ENCODE assay signal across 8 cellular contexts in genomic region chr2:117835990-117836760, GRCh38. TPM values are rescaled to one million over a fixed set of nuclear protein-coding genes. Genes with fewer than 3 reads are reported as not detected.
DNase-seq lines count a peak whose midpoint lies in the region; ATAC-seq and TF ChIP-seq lines count a peak whose summit lies in the region.

No MANE protein-coding gene starts in this region.

- ATAC-seq in GM19025 (IDR thresholded peaks at IDR 0.05; ENCODE audit: low read depth, unreplicated experiment) (peak; percentile 75), HG03280 (IDR thresholded peaks at IDR 0.05; ENCODE audit: unreplicated experiment) (peak; percentile 59)
- ATAC-seq in activated naive CD8-positive, alpha-beta T cell treated with anti-CD3 and anti-CD28 coated beads, Interleukin-2, amount 50 U/mL, for 24 hours, result peak; percentile 79

- H3K4me3 Mint-ChIP-seq in activated naive CD8-positive, alpha-beta T cell treated with anti-CD3 and anti-CD28 coated beads, Interleukin-2, amount 50 U/mL, for 24 hours, result peak overlapping the region; percentile 72

- H3K9me3 ChIP-seq in SJSA1 (replicated peaks) (no peaks in the 10 kb centered on the region), cardiac muscle cell (ENCODE audit: low read depth) (no peaks in the 10 kb centered on the region), parathyroid adenoma (ENCODE audit: control insufficient read depth, low read length) (no peaks in the 10 kb centered on the region)

- H3K36me3 Mint-ChIP-seq in activated naive CD8-positive, alpha-beta T cell treated with anti-CD3 and anti-CD28 coated beads, Interleukin-2, amount 50 U/mL, for 24 hours (ENCODE audit: low read depth), result peaks cover 33% of the 10 kb centered on the region

- no peaks in the 10 kb centered on the region for H3K27me3 Mint-ChIP-seq in activated naive CD8-positive, alpha-beta T cell treated with anti-CD3 and anti-CD28 coated beads, Interleukin-2, amount 50 U/mL, for 24 hours

- H3K9me3 Mint-ChIP-seq in activated naive CD8-positive, alpha-beta T cell treated with anti-CD3 and anti-CD28 coated beads, Interleukin-2, amount 50 U/mL, for 24 hours, result no peaks in the 10 kb centered on the region

- H2AFZ ChIP-seq in parathyroid adenoma, result peak overlapping the region; percentile 69

- peaks cover 14% of the 10 kb centered on the region for H3K79me2 ChIP-seq in parathyroid adenoma

- H3K4me3 ChIP-seq in AG09309 (ENCODE audit: control insufficient read depth, low read depth, low read length) (peak overlapping the region; percentile 47), SJSA1 (peak overlapping the region; percentile 24), cardiac muscle cell (peak overlapping the region; percentile 19), parathyroid adenoma (ENCODE audit: low read depth, low read length) (peak overlapping the region; percentile 41)

- H3K4me2 ChIP-seq in parathyroid adenoma (ENCODE audit: low read length), result peak overlapping the region; percentile 62

- H3K4me1 ChIP-seq in SJSA1 (replicated peaks) (peaks cover 7% of the 10 kb centered on the region), cardiac muscle cell (ENCODE audit: low read depth) (no peaks in the 10 kb centered on the region), parathyroid adenoma (peaks cover 28% of the 10 kb centered on the region)

- TF ChIP-seq CTCF in AG09309 (IDR thresholded peaks at IDR 0.05; ENCODE audit: control insufficient read depth, insufficient read depth, low read depth, low read length, missing control alignments), result peak; percentile 97
- peak; percentile 99 for TF ChIP-seq CTCF in cardiac muscle cell (IDR thresholded peaks at IDR 0.05; ENCODE audit: low read depth, low read length)
- TF ChIP-seq CTCF in parathyroid adenoma (IDR thresholded peaks at IDR 0.05), result peak; percentile 95

- H3K36me3 ChIP-seq in SJSA1 (peaks cover 21% of the 10 kb centered on the region), cardiac muscle cell (peaks cover 4% of the 10 kb centered on the region), parathyroid adenoma (ENCODE audit: control insufficient read depth, insufficient read depth, low read length) (no peaks in the 10 kb centered on the region)

- H3K9ac ChIP-seq in parathyroid adenoma, result peak overlapping the region; percentile 61

- H3K27ac ChIP-seq in SJSA1 (no peak overlapping the region), cardiac muscle cell (no peak overlapping the region), parathyroid adenoma (peak overlapping the region; percentile 95)

- peak; percentile 47 for DNase-seq in AG09309 (ENCODE audit: low read depth)
- peak; percentile 62 to 84 for DNase-seq in SJSA1 (ENCODE audit: low read depth in 1 of 2, low spot score in 2 of 2)
- DNase-seq in activated naive CD8-positive, alpha-beta T cell treated with anti-CD3 and anti-CD28 coated beads, Interleukin-2, amount 50 U/mL, for 24 hours, result peak; percentile 67
- DNase-seq in cardiac muscle cell (ENCODE audit: low read depth in 1 of 2, low spot score in 1 of 2), result peak; percentile 83 to 90
- DNase-seq in ureter (ENCODE audit: low spot score), result peak; percentile 84

- H3K27me3 ChIP-seq in SJSA1 (replicated peaks) (no peaks in the 10 kb centered on the region), cardiac muscle cell (peaks cover 12% of the 10 kb centered on the region), parathyroid adenoma (ENCODE audit: control insufficient read depth, insufficient read depth, low read length) (no peaks in the 10 kb centered on the region)

- H3K4me1 Mint-ChIP-seq in activated naive CD8-positive, alpha-beta T cell treated with anti-CD3 and anti-CD28 coated beads, Interleukin-2, amount 50 U/mL, for 24 hours, result peaks cover 9% of the 10 kb centered on the region

- no peak overlapping the region for H3K27ac Mint-ChIP-seq in activated naive CD8-positive, alpha-beta T cell treated with anti-CD3 and anti-CD28 coated beads, Interleukin-2, amount 50 U/mL, for 24 hours

RNA-seq across cellular contexts. Expression of gene DDX18, which starts 21.7 kb away (rescaled TPM):
- 63.8 and 76.3 TPM in 2 replicates for total RNA-seq in SJSA1 (2014; rRNA removed; shearing (Covaris generic))
- 27.0 and 30.6 TPM in 2 replicates for total RNA-seq in cardiac muscle cell
- 33.3 and 33.6 TPM in 2 replicates for polyA plus RNA-seq in cardiac muscle cell
- total RNA-seq in ureter, result 79.7 TPM
